21 cellular contexts compared by ENCODE assay signal in the genomic region with DNA sequence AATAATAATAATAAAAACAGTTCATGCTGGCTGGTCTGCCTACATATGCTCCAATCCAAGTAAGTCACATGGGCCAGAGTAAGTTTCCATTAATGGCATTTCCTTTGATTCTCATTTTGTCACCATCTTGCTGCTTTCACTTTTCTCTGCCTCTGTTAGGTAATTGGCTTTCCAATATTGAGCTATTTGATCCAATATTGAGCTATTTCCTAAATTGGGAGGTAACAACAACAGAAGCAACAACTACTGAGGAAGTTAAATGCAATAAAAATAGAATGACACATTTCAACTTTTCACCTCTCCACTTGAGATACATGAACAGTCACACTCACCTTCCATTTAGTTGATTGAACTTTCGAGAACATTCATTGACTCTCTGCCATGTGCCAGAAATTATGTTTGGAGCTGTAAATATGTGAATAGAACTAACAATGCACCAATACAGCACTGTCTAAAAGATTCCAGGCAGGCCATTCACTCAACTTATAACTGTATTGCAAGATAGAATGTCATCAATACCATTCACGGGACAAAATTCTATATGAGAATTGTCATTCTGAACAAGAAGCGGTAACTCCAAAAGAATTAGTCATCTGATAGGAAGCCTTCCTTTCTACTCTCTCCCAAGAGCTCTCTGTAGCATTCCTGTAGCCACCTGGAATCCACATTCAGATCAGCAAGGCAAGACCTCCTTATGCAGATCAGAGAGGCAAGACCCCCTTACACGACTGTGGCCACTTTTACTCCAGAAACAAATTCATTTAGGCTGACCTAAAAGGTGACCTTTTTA.
DNase-seq lines count a peak whose midpoint lies in the region; ATAC-seq and TF ChIP-seq lines count a peak whose summit lies in the region.
"Had no signal": no experiment of that assay in that cellular context is flagged by ENCODE, and none has a peak within 500 bp of the region (broad histone marks: within the 10 kb centered on the region; RNA-seq: fewer than 3 reads in every experiment).

No MANE protein-coding gene starts in this region.

- H3K9ac ChIP-seq in mammary epithelial cell (ENCODE audit: insufficient read depth, low read length): no peak overlapping the region
- no peak overlapping the region for H3K9ac ChIP-seq in PC-3 (ENCODE audit: low read length)
- H3K9ac ChIP-seq in endodermal cell (ENCODE audit: extremely low read depth, low read length, poor library complexity, severe bottlenecking): no peak overlapping the region
- H3K9ac ChIP-seq: BLaER1, GM23248 had no signal

- in situ Hi-C loops in mammary epithelial cell (cut with MboI; ENCODE audit: low sequenced_read_pairs in 2 of 2): no loop called here
- in situ Hi-C loops in ACHN (cut with HindIII; ENCODE audit: low pct_ligation_motif_present, low pct_unique_long_range_greater_than_20kb, low sequenced_read_pairs): no loop called here

- H3K4me3 ChIP-seq in mammary epithelial cell (replicated peaks in 1 of 3; ENCODE audit: insufficient read depth in 1 of 3, low read depth in 2 of 3, low read length in 3 of 3): no peak overlapping the region
- no peak overlapping the region for H3K4me3 ChIP-seq in PC-3 (ENCODE audit: low read length)
- no peak overlapping the region for H3K4me3 ChIP-seq in endodermal cell (ENCODE audit: low read length)
- H3K4me3 ChIP-seq: A549, BLaER1, GM23248, K562 had no signal

- POLR2A ChIA-PET in MCF 10A (lab: Yijun Ruan, JAX) (no interaction called here), PC-3 (lab: Charles Lee; ENCODE audit: unreplicated experiment) (no interaction called here)

- H3K79me2 ChIP-seq in mammary epithelial cell (ENCODE audit: insufficient read depth, low read length) (no peaks in the 10 kb centered on the region), PC-3 (ENCODE audit: low read length) (no peaks in the 10 kb centered on the region)

- H3K9me3 ChIP-seq in mammary epithelial cell (replicated peaks; ENCODE audit: insufficient read depth, low read length) (no peaks in the 10 kb centered on the region), PC-3 (ENCODE audit: low read length) (no peaks in the 10 kb centered on the region), endodermal cell (ENCODE audit: control insufficient read depth, low read length) (no peaks in the 10 kb centered on the region)
- H3K9me3 ChIP-seq: A549, BLaER1 had no signal

- H3F3A ChIP-seq in PC-3 (ENCODE audit: low read length, unreplicated experiment): no peaks in the 10 kb centered on the region

- BruUV-seq in mammary epithelial cell (replicated peaks; lab: Mats Ljungman, UMichigan) (no TSS peak), MCF 10A (replicated peaks; lab: Mats Ljungman, UMichigan) (no TSS peak), PC-3 (replicated peaks; lab: Mats Ljungman, UMichigan) (no TSS peak)

- H3K27me3 Mint-ChIP-seq in MCF 10A (ENCODE audit: insufficient read depth, unreplicated experiment) (no peaks in the 10 kb centered on the region), endodermal cell (ENCODE audit: insufficient read depth) (no peaks in the 10 kb centered on the region)

- H3K4me1 ChIP-seq in mammary epithelial cell (ENCODE audit: insufficient read depth, low read length) (peaks cover 9% of the 10 kb centered on the region), PC-3 (ENCODE audit: insufficient read depth, low read length) (peaks cover 35% of the 10 kb centered on the region), endodermal cell (ENCODE audit: control insufficient read depth, insufficient read depth, low read length) (peaks cover 5% of the 10 kb centered on the region)
- H3K4me1 ChIP-seq: BLaER1 had no signal

- H3K27me3 ChIP-seq in mammary epithelial cell (ENCODE audit: insufficient read depth, low read length): no peaks in the 10 kb centered on the region
- no peaks in the 10 kb centered on the region for H3K27me3 ChIP-seq in PC-3 (ENCODE audit: low read length)
- H3K27me3 ChIP-seq in endodermal cell (ENCODE audit: control insufficient read depth, insufficient read depth, low read length, poor library complexity, severe bottlenecking): no peaks in the 10 kb centered on the region
- H3K27me3 ChIP-seq: BLaER1 had no signal

- DNase-seq in mammary epithelial cell (no peak), MCF 10A (ENCODE audit: unreplicated experiment) (no peak), PC-3 (peak; percentile 13), endodermal cell (no peak), ACHN (no peak), glomerular visceral epithelial cell (ENCODE audit: extremely low spot score) (no peak)
- DNase-seq: CD8-positive, alpha-beta T cell; DMS 273 treated with DMSO at 0.1 percent for 48 hours; DMS53; DND-41; EL; GM23248; HCEC 1CT; HFFc6 had no signal

- H3K27ac ChIP-seq in mammary epithelial cell (ENCODE audit: insufficient read depth, low read depth, low read length) (no peak overlapping the region), PC-3 (ENCODE audit: low read length) (no peak overlapping the region), endodermal cell (ENCODE audit: low read depth, low read length) (no peak overlapping the region)
- H3K27ac ChIP-seq: 22Rv1, BLaER1, GM23248 had no signal

- intact Hi-C loops in mammary epithelial cell (cut with micrococcal nuclease) (no loop called here), MCF 10A (cut with micrococcal nuclease) (no loop called here), PC-3 (cut with micrococcal nuclease) (no loop called here)

- ATAC-seq in PC-3: no peak
- ATAC-seq in HG03520 (IDR thresholded peaks at IDR 0.05; ENCODE audit: unreplicated experiment): no peak
- ATAC-seq in HG02840 (IDR thresholded peaks at IDR 0.05; ENCODE audit: low FRiP score, unreplicated experiment): no peak
- ATAC-seq: A549; CD8-positive, alpha-beta T cell; K562 had no signal

- 98% methylated on average over 4 of the region's 4 CpGs for WGBS in mammary epithelial cell (ENCODE audit: low coverage, missing lambda C conversion rate)
- 77 to 86% methylated on average over 3 to 4 of the region's 4 CpGs for WGBS in endodermal cell (ENCODE audit: insufficient coverage in 1 of 2, insufficient read length in 1 of 2), 2 experiments

- peaks cover 13% of the 10 kb centered on the region for H3K4me1 Mint-ChIP-seq in MCF 10A (ENCODE audit: insufficient read depth, unreplicated experiment)
- peaks cover 36% of the 10 kb centered on the region for H3K4me1 Mint-ChIP-seq in endodermal cell
- H3K4me1 Mint-ChIP-seq: CD14-positive monocyte had no signal

- peak overlapping the region; percentile 2 for H2AFZ ChIP-seq in mammary epithelial cell (ENCODE audit: low read depth, low read length)
- H2AFZ ChIP-seq in PC-3 (ENCODE audit: low read length): no peak overlapping the region
- H2AFZ ChIP-seq: GM23248 had no signal

- H3K4me2 ChIP-seq in mammary epithelial cell (ENCODE audit: insufficient read depth, low read depth, low read length) (no peak overlapping the region), PC-3 (ENCODE audit: low read length) (no peak overlapping the region)
- H3K4me2 ChIP-seq: A549, BLaER1 had no signal

- CTCF ChIA-PET in mammary epithelial cell (lab: Charles Lee; ENCODE audit: low non-redundant PET): no interaction called here
- CTCF ChIA-PET in MCF 10A (lab: Yijun Ruan, JAX): interaction anchor here (0.6 to 0.9 kb wide), 2 partner anchors 137 to 632 kb away, joined by 3 read pairs; a partner anchor contains a TSS
- CTCF ChIA-PET in PC-3 (lab: Charles Lee): no interaction called here

- no peaks in the 10 kb centered on the region for H4K20me1 ChIP-seq in mammary epithelial cell (ENCODE audit: insufficient read depth, low read length)
- no peaks in the 10 kb centered on the region for H4K20me1 ChIP-seq in PC-3 (ENCODE audit: low read length)
- H4K20me1 ChIP-seq: BLaER1 had no signal

- H3K9me2 ChIP-seq in PC-3 (replicated peaks; ENCODE audit: low read length): no peaks in the 10 kb centered on the region

- no peaks in the 10 kb centered on the region for H3K9me3 Mint-ChIP-seq in MCF 10A (ENCODE audit: unreplicated experiment)
- H3K9me3 Mint-ChIP-seq in endodermal cell: no peaks in the 10 kb centered on the region
- H3K9me3 Mint-ChIP-seq: CD8-positive, alpha-beta T cell; HFFc6 had no signal

- dilution Hi-C loops in mammary epithelial cell (cut with HindIII; ENCODE audit: low sequenced_read_pairs): no loop called here

- TF ChIP-seq CTCF in mammary epithelial cell (conservative IDR thresholded peaks at IDR 0.05 in 1 of 2, IDR thresholded peaks at IDR 0.05 in 1 of 2; ENCODE audit: extremely low read depth in 1 of 2, insufficient read depth in 1 of 2, low read depth in 1 of 2, low read length in 2 of 2) (no peak), MCF 10A (IDR thresholded peaks at IDR 0.05; ENCODE audit: unreplicated experiment) (no peak), PC-3 (conservative IDR thresholded peaks at IDR 0.05; ENCODE audit: low read depth, low read length) (no peak), endodermal cell (conservative IDR thresholded peaks at IDR 0.05) (no peak)

- H3K36me3 Mint-ChIP-seq in MCF 10A (ENCODE audit: insufficient read depth, unreplicated experiment) (no peaks in the 10 kb centered on the region), endodermal cell (ENCODE audit: low read depth) (no peaks in the 10 kb centered on the region)
- H3K36me3 Mint-ChIP-seq: CD14-positive monocyte; CD8-positive, alpha-beta T cell had no signal

- no peaks in the 10 kb centered on the region for H3K36me3 ChIP-seq in mammary epithelial cell (ENCODE audit: insufficient read depth, low read length)
- H3K36me3 ChIP-seq in PC-3 (ENCODE audit: low read depth, low read length): no peaks in the 10 kb centered on the region
- H3K36me3 ChIP-seq in endodermal cell (ENCODE audit: control insufficient read depth, insufficient read depth, low read length): no peaks in the 10 kb centered on the region
- H3K36me3 ChIP-seq: BLaER1 had no signal

- H3K4me3 Mint-ChIP-seq in MCF 10A (ENCODE audit: unreplicated experiment) (no peak overlapping the region), endodermal cell (no peak overlapping the region)
- H3K4me3 Mint-ChIP-seq: CD14-positive monocyte; CD8-positive, alpha-beta T cell; HFFc6 had no signal

- H3K27ac Mint-ChIP-seq in MCF 10A (ENCODE audit: low read depth, unreplicated experiment) (no peak overlapping the region), endodermal cell (peak overlapping the region; percentile 48)
- H3K27ac Mint-ChIP-seq: CD14-positive monocyte; CD8-positive, alpha-beta T cell; HFFc6 had no signal
